ENCODE assay signal across 14 cellular contexts in genomic region chr1:12179638-12180121, GRCh38. TPM values are rescaled to one million over a fixed set of nuclear protein-coding genes. Genes with fewer than 3 reads are reported as not detected.
DNase-seq lines count a peak whose midpoint lies in the region; ATAC-seq and TF ChIP-seq lines count a peak whose summit lies in the region.
"Had no signal": no experiment of that assay in that cellular context is flagged by ENCODE, and none has a peak within 500 bp of the region (broad histone marks: within the 10 kb centered on the region; RNA-seq: fewer than 3 reads in every experiment).

No MANE protein-coding gene starts in this region.

- H3K27ac ChIP-seq in layer of hippocampus (ENCODE audit: low read depth, low read length) (peak overlapping the region; percentile 76), aorta (ENCODE audit: low read depth in 1 of 2, low read length in 2 of 2) (no peak overlapping the region)
- H3K27ac ChIP-seq: cardiac muscle cell had no signal

- TF ChIP-seq CTCF in GM13976 (IDR thresholded peaks at IDR 0.05; ENCODE audit: borderline replicate concordance, control extremely low read depth, extremely low read depth, insufficient read depth, missing control alignments): no peak

- H3K4me1 Mint-ChIP-seq in T-helper 2 cell treated with Interferon-gamma antibody and Interleukin-4, amounts not matched to agents 5 μg/mL and 100 μg/mL, for 36 hours (ENCODE audit: low read depth): peaks cover 54% of the 10 kb centered on the region
- H3K4me1 Mint-ChIP-seq in activated T-helper 2 cell treated with anti-CD3 and anti-CD28 coated beads, Interferon-gamma antibody, Interleukin-2, Interleukin-4, amounts not matched to agents 10 μg/mL and 5 μg/mL and 100 μg/mL, durations not matched to agents 14 hours and 24 hours and 36 hours (ENCODE audit: low read depth): peaks cover 67% of the 10 kb centered on the region
- peaks cover 96% of the 10 kb centered on the region for H3K4me1 Mint-ChIP-seq in stimulated activated memory B cell treated with anti-CD40 and anti-IgM and Interleukin-4, amounts not matched to agents 10 μg/mL and 1 μg/mL and 100 μg/mL, for 72 hours

- no peak overlapping the region for H3K4me3 ChIP-seq in aorta (ENCODE audit: low read length in 2 of 2)
- H3K4me3 ChIP-seq: cardiac muscle cell had no signal

- peak overlapping the region; percentile 85 for H3K27ac Mint-ChIP-seq in T-helper 2 cell treated with Interferon-gamma antibody and Interleukin-4, amounts not matched to agents 5 μg/mL and 100 μg/mL, for 36 hours
- H3K27ac Mint-ChIP-seq in activated T-helper 2 cell treated with anti-CD3 and anti-CD28 coated beads, Interferon-gamma antibody, Interleukin-2, Interleukin-4, amounts not matched to agents 10 μg/mL and 5 μg/mL and 100 μg/mL, durations not matched to agents 14 hours and 24 hours and 36 hours: peak overlapping the region; percentile 93
- H3K27ac Mint-ChIP-seq in stimulated activated memory B cell treated with anti-CD40 and anti-IgM and Interleukin-4, amounts not matched to agents 10 μg/mL and 1 μg/mL and 100 μg/mL, for 72 hours: peak overlapping the region; percentile 75

- no peaks in the 10 kb centered on the region for H3K4me1 ChIP-seq in aorta (ENCODE audit: control insufficient read depth in 1 of 2, insufficient read depth in 2 of 2, low read length in 2 of 2)

- no peaks in the 10 kb centered on the region for H3K27me3 ChIP-seq in layer of hippocampus (ENCODE audit: control insufficient read depth, insufficient read depth, low read length)
- H3K27me3 ChIP-seq in aorta (ENCODE audit: control insufficient read depth in 1 of 2, insufficient read depth in 2 of 2, low read length in 1 of 2): no peaks in the 10 kb centered on the region
- H3K27me3 ChIP-seq: cardiac muscle cell had no signal

- no peaks in the 10 kb centered on the region for H3K9me3 Mint-ChIP-seq in T-helper 2 cell treated with Interferon-gamma antibody and Interleukin-4, amounts not matched to agents 5 μg/mL and 100 μg/mL, for 36 hours
- no peaks in the 10 kb centered on the region for H3K9me3 Mint-ChIP-seq in activated T-helper 2 cell treated with anti-CD3 and anti-CD28 coated beads, Interferon-gamma antibody, Interleukin-2, Interleukin-4, amounts not matched to agents 10 μg/mL and 5 μg/mL and 100 μg/mL, durations not matched to agents 14 hours and 24 hours and 36 hours
- no peaks in the 10 kb centered on the region for H3K9me3 Mint-ChIP-seq in stimulated activated memory B cell treated with anti-CD40 and anti-IgM and Interleukin-4, amounts not matched to agents 10 μg/mL and 1 μg/mL and 100 μg/mL, for 72 hours

- no peak for ATAC-seq in stimulated activated memory B cell treated with anti-CD40 and anti-IgM and Interleukin-4, amounts not matched to agents 10 μg/mL and 1 μg/mL and 100 μg/mL, for 72 hours
- no peak for ATAC-seq in aorta (ENCODE audit: low FRiP score)
- ATAC-seq in HG02588 (IDR thresholded peaks at IDR 0.05; ENCODE audit: unreplicated experiment): no peak

- peak overlapping the region; percentile 74 for H3K4me3 Mint-ChIP-seq in T-helper 2 cell treated with Interferon-gamma antibody and Interleukin-4, amounts not matched to agents 5 μg/mL and 100 μg/mL, for 36 hours
- H3K4me3 Mint-ChIP-seq in activated T-helper 2 cell treated with anti-CD3 and anti-CD28 coated beads, Interferon-gamma antibody, Interleukin-2, Interleukin-4, amounts not matched to agents 10 μg/mL and 5 μg/mL and 100 μg/mL, durations not matched to agents 14 hours and 24 hours and 36 hours (ENCODE audit: low read depth): no peak overlapping the region
- H3K4me3 Mint-ChIP-seq in stimulated activated memory B cell treated with anti-CD40 and anti-IgM and Interleukin-4, amounts not matched to agents 10 μg/mL and 1 μg/mL and 100 μg/mL, for 72 hours: peak overlapping the region; percentile 38

- DNase-seq in T-helper 2 cell treated with Interferon-gamma antibody and Interleukin-4, amounts not matched to agents 5 μg/mL and 100 μg/mL, for 36 hours (ENCODE audit: low spot score): no peak
- DNase-seq in T-helper 2 cell: no peak
- no peak for DNase-seq in activated T-helper 2 cell treated with anti-CD3 and anti-CD28 coated beads, Interferon-gamma antibody, Interleukin-2, Interleukin-4, amounts not matched to agents 10 μg/mL and 5 μg/mL and 100 μg/mL, durations not matched to agents 14 hours and 24 hours and 36 hours (ENCODE audit: low spot score)
- no peak for DNase-seq in GM13976 (ENCODE audit: low spot score)
- DNase-seq in aorta: no peak
- DNase-seq: 8988T; DMS79; kidney glomerular epithelial cell; NCI-H1436; NK-92 treated with Interleukin-12 subunit alpha and Interleukin-12 subunit beta, amount 100 ng/mL, for 24 hours had no signal

- no peaks in the 10 kb centered on the region for H3K27me3 Mint-ChIP-seq in T-helper 2 cell treated with Interferon-gamma antibody and Interleukin-4, amounts not matched to agents 5 μg/mL and 100 μg/mL, for 36 hours (ENCODE audit: low read depth)
- H3K27me3 Mint-ChIP-seq in activated T-helper 2 cell treated with anti-CD3 and anti-CD28 coated beads, Interferon-gamma antibody, Interleukin-2, Interleukin-4, amounts not matched to agents 10 μg/mL and 5 μg/mL and 100 μg/mL, durations not matched to agents 14 hours and 24 hours and 36 hours (ENCODE audit: low read depth): no peaks in the 10 kb centered on the region
- no peaks in the 10 kb centered on the region for H3K27me3 Mint-ChIP-seq in stimulated activated memory B cell treated with anti-CD40 and anti-IgM and Interleukin-4, amounts not matched to agents 10 μg/mL and 1 μg/mL and 100 μg/mL, for 72 hours

- 88 to 92% methylated on average over 9 of the region's 9 CpGs for WGBS in aorta, 2 donors

- in situ Hi-C loops in GM13976 (cut with MboI; ENCODE audit: low sequenced_read_pairs, unreplicated experiment): no loop called here

- no peaks in the 10 kb centered on the region for H3K9me3 ChIP-seq in aorta (ENCODE audit: control insufficient read depth, low read length)

- intact Hi-C loops in activated T-helper 2 cell treated with anti-CD3 and anti-CD28 coated beads, Interferon-gamma antibody, Interleukin-2, Interleukin-4, amounts not matched to agents 10 μg/mL and 5 μg/mL and 100 μg/mL, durations not matched to agents 14 hours and 24 hours and 36 hours (cut with micrococcal nuclease): loop anchor here (1.0 to 2.0 kb wide), 3 partner anchors 11 to 25 kb away; no protein-coding TSS in a partner anchor
- intact Hi-C loops in aorta (cut with DNase I): no loop called here

- H3K36me3 ChIP-seq in aorta (ENCODE audit: control insufficient read depth in 1 of 2, insufficient read depth in 2 of 2, low read length in 1 of 2): no peaks in the 10 kb centered on the region
- H3K36me3 ChIP-seq: cardiac muscle cell had no signal

- H3K36me3 Mint-ChIP-seq in T-helper 2 cell treated with Interferon-gamma antibody and Interleukin-4, amounts not matched to agents 5 μg/mL and 100 μg/mL, for 36 hours (ENCODE audit: low read depth): peaks cover 43% of the 10 kb centered on the region
- H3K36me3 Mint-ChIP-seq in activated T-helper 2 cell treated with anti-CD3 and anti-CD28 coated beads, Interferon-gamma antibody, Interleukin-2, Interleukin-4, amounts not matched to agents 10 μg/mL and 5 μg/mL and 100 μg/mL, durations not matched to agents 14 hours and 24 hours and 36 hours (ENCODE audit: low read depth): peaks cover 60% of the 10 kb centered on the region
- peaks cover 38% of the 10 kb centered on the region for H3K36me3 Mint-ChIP-seq in stimulated activated memory B cell treated with anti-CD40 and anti-IgM and Interleukin-4, amounts not matched to agents 10 μg/mL and 1 μg/mL and 100 μg/mL, for 72 hours

RNA-seq across cellular contexts. Expression of gene TNFRSF1B, which starts 12.9 kb away (rescaled TPM):
- 150 and 153 TPM in 2 replicates for total RNA-seq in activated T-helper 2 cell treated with anti-CD3 and anti-CD28 coated beads, Interferon-gamma antibody, Interleukin-2, Interleukin-4, amounts not matched to agents 10 μg/mL and 5 μg/mL and 100 μg/mL, durations not matched to agents 14 hours and 24 hours and 36 hours
- 10 to 100 TPM; 42.1 to 98.5 TPM for total RNA-seq in aorta
- 10 to 100 TPM in 1 of 2 donors, 1 to 10 TPM in 1; 5.0 to 12.8 TPM for polyA plus RNA-seq in aorta
- polyA plus RNA-seq: cardiac muscle cell had no signal

RNA-seq across cellular contexts. Expression of gene VPS13D, which starts 50.1 kb away (rescaled TPM):
- total RNA-seq in activated T-helper 2 cell treated with anti-CD3 and anti-CD28 coated beads, Interferon-gamma antibody, Interleukin-2, Interleukin-4, amounts not matched to agents 10 μg/mL and 5 μg/mL and 100 μg/mL, durations not matched to agents 14 hours and 24 hours and 36 hours: 28.6 and 32.1 TPM in 2 replicates
- 100 to 1,000 TPM in 1 of 2 donors, 10 to 100 TPM in 1; 94.2 to 134 TPM for total RNA-seq in aorta
- polyA plus RNA-seq in aorta: 10 to 100 TPM; 15.8 to 23.6 TPM
